22 cellular contexts compared by ENCODE assay signal in genomic region chr5:38011641-38012188, GRCh38.
DNase-seq lines count a peak whose midpoint lies in the region; ATAC-seq lines count a peak whose summit lies in the region.
"Had no signal": no experiment of that assay in that cellular context is flagged by ENCODE, and none has a peak within 500 bp of the region (broad histone marks: within the 10 kb centered on the region; RNA-seq: fewer than 3 reads in every experiment).

No MANE protein-coding gene starts in this region.

- no peaks in the 10 kb centered on the region for H3K36me3 ChIP-seq in adipocyte (ENCODE audit: control insufficient read depth, insufficient read depth, low read length, severe bottlenecking)
- H3K36me3 ChIP-seq: BLaER1 treated with 17β-estradiol and CSF1 and Interleukin-3, amounts not matched to agents 10 nM and 100 nM had no signal

- H3K9ac ChIP-seq in adipocyte (ENCODE audit: low read length), result no peak overlapping the region
- H3K9ac ChIP-seq: BLaER1 treated with 17β-estradiol and CSF1 and Interleukin-3, amounts not matched to agents 10 nM and 100 nM had no signal

- ATAC-seq in GM18502 (IDR thresholded peaks at IDR 0.05; ENCODE audit: poor library complexity, unreplicated experiment), result no peak
- ATAC-seq in GM21390 (IDR thresholded peaks at IDR 0.05; ENCODE audit: unreplicated experiment), result no peak

- DNase-seq in DMS153 (lab: John Stamatoyannopoulos, UW) (peak; percentile 23), DMS153 treated with DMSO at 0.1 percent for 48 hours (lab: John Stamatoyannopoulos, UW; ENCODE audit: unreplicated experiment) (no peak), DMS79 (lab: John Stamatoyannopoulos, UW) (peak; percentile 9), NCI-H2171 (lab: John Stamatoyannopoulos, UW) (peak; percentile 80), adipocyte (ENCODE audit: low read depth) (peak; percentile 0), HK-2 (ENCODE audit: unreplicated experiment) (no peak)
- DNase-seq: ACHN; CD4-positive, alpha-beta memory T cell; GDM1; H7; KBM-7; MM.1S; NCI-H1048; NCI-H1694; NCI-H2081 treated with DMSO at 0.1 percent for 48 hours; PC-9; RPMI8226; SHP77; T-helper 2 cell had no signal

- peaks cover 8% of the 10 kb centered on the region for H3K9me3 ChIP-seq in adipocyte (ENCODE audit: control insufficient read depth, low read length)

- H3K27me3 ChIP-seq in adipocyte (replicated peaks; ENCODE audit: control insufficient read depth, insufficient read depth, low read length), result peaks cover 54% of the 10 kb centered on the region
- H3K27me3 ChIP-seq: BLaER1 treated with 17β-estradiol and CSF1 and Interleukin-3, amounts not matched to agents 10 nM and 100 nM had no signal

- no peaks in the 10 kb centered on the region for H3K4me1 ChIP-seq in adipocyte (ENCODE audit: control insufficient read depth, insufficient read depth, low read length)
- H3K4me1 ChIP-seq: BLaER1 treated with 17β-estradiol and CSF1 and Interleukin-3, amounts not matched to agents 10 nM and 100 nM had no signal

- H3K4me3 ChIP-seq in adipocyte (ENCODE audit: low read length), result no peak overlapping the region
- H3K4me3 ChIP-seq: BLaER1 treated with 17β-estradiol and CSF1 and Interleukin-3, amounts not matched to agents 10 nM and 100 nM; PC-9 had no signal

Comparison
In these comparisons a context has a peak if more than half of its experiments do, and no peak if none do; other contexts are left out.
1. DNase-seq: peak in DMS153 (single experiment), DMS79 (single experiment), NCI-H2171 (single experiment) and adipocyte (single experiment); none in DMS153 treated with DMSO at 0.1 percent for 48 hours (single experiment) and HK-2 (single experiment).